ENCODE assay signal across 8 cellular contexts in the genomic region with DNA sequence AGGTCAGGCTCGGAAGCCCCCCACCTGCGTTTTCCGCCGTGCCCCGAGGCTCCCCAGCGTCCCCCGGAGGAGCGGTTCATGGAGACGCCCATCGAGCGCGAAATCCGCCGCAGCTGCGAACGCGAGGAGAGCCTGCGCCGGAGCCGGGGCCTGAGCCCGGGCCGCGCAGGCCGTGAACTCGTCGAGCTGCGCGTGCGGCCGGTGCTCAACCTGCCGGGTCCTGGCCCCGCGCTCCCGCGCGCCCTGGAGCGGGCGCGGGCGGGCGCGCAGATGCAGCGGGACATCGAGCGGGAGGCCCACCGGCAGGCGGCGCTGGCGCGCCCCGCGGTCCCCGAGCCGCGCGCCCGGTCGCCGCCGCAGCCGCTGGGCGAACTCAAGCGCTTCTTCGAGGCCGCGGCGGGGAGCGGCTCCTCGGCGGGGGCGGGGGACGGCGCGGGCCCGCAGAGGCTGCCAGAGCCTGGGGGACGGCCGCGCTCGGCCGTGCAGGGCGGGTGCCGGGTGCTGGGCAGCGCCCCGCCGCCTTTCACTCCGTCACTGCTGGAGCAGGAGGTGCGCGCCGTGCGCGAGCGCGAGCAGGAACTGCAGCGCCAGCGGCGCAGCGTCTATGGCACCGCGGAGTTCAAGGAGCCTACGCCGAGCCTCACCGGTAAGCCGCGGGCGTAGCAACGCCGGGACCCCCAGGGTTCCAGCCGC. TPM values are rescaled to one million over a fixed set of nuclear protein-coding genes. Genes with fewer than 3 reads are reported as not detected.
A peak's percentile ranks its signal among the peaks of the same experiment; 100 is the strongest.
DNase-seq lines count a peak whose midpoint lies in the region; ATAC-seq and TF ChIP-seq lines count a peak whose summit lies in the region.

No MANE protein-coding gene starts in this region.

- H3K27ac ChIP-seq in Karpas-422 (ENCODE audit: low read length) = no peak overlapping the region
- H3K27ac ChIP-seq in right atrium auricular region = peak overlapping the region; percentile 94 to 95
- peak overlapping the region; percentile 78 for H3K27ac ChIP-seq in psoas muscle
- H3K27ac ChIP-seq in vagina = peak overlapping the region; percentile 93

- TF ChIP-seq CTCF in right atrium auricular region (IDR thresholded peaks at IDR 0.05) (peak; percentile 40 to 76), psoas muscle (IDR thresholded peaks at IDR 0.05) (peak; percentile 75), vagina (IDR thresholded peaks at IDR 0.05) (peak in 2 of 3 experiments; percentile 6 to 52)

- 0 to 1% (median 0%) methylated on average over 65 to 108 of the region's 108 CpGs for WGBS in psoas muscle, 3 donors

- peak; percentile 81 for DNase-seq in COR-L47 (lab: John Stamatoyannopoulos, UW)
- peak; percentile 92 for DNase-seq in Karpas-422
- DNase-seq in T follicular helper cell (ENCODE audit: low read depth) = peak; percentile 59
- peak in 51 of 56 donors; percentile 15 to 88 (median 60) for DNase-seq in amygdala (lab: John Stamatoyannopoulos, UW)
- DNase-seq in right atrium auricular region (ENCODE audit: low spot score) = peak; percentile 71
- peak; percentile 83 to 89 for DNase-seq in psoas muscle
- no peak for DNase-seq in vagina (ENCODE audit: extremely low spot score in 2 of 2)

- no peaks in the 10 kb centered on the region for H3K79me2 ChIP-seq in Karpas-422 (ENCODE audit: low read length)

- intact Hi-C loops in psoas muscle (cut with DNase I) (loop anchor here (2.0 to 10.0 kb wide), 4 partner anchors 61 to 299 kb away; partner anchors contain the start of genes C19orf53 (in 2 of the 2) and RFX1 (in 1 of the 2)), vagina (cut with DNase I) (loop anchor here (5.0 kb wide), 1 partner anchor 64 kb away; the partner anchor contains the start of gene ASF1B)

- H3K27me3 ChIP-seq in Karpas-422 (ENCODE audit: low read length) (no peaks in the 10 kb centered on the region; the same call in 1 of the 2 replicates), right atrium auricular region (no peaks in the 10 kb centered on the region), psoas muscle (ENCODE audit: insufficient read depth in 3 of 3, low read length in 2 of 3) (no peaks in the 10 kb centered on the region), vagina (no peaks in the 10 kb centered on the region)

- H4K20me1 ChIP-seq in Karpas-422 (ENCODE audit: insufficient read depth, low read depth, low read length) = no peaks in the 10 kb centered on the region

- no peak for TF ChIP-seq POLR2A in vagina (IDR thresholded peaks at IDR 0.05)

- H3K36me3 ChIP-seq in Karpas-422 (ENCODE audit: insufficient read depth, low read length) (no peaks in the 10 kb centered on the region), right atrium auricular region (no peaks in the 10 kb centered on the region), psoas muscle (ENCODE audit: insufficient read depth in 1 of 2, low read depth in 1 of 2) (no peaks in the 10 kb centered on the region), vagina (no peaks in the 10 kb centered on the region)

- ATAC-seq in GM19468 (IDR thresholded peaks at IDR 0.05; ENCODE audit: extremely low read depth, unreplicated experiment) (peak; percentile 38), psoas muscle (peak; percentile 45 to 58 (median 56))

- H3K9me3 ChIP-seq in Karpas-422 (ENCODE audit: low read length) (no peaks in the 10 kb centered on the region), right atrium auricular region (no peaks in the 10 kb centered on the region), psoas muscle (no peaks in the 10 kb centered on the region), vagina (no peaks in the 10 kb centered on the region)

- no peaks in the 10 kb centered on the region for H3K9me2 ChIP-seq in Karpas-422 (replicated peaks; ENCODE audit: insufficient read depth, low read length)

- peak overlapping the region; percentile 98 for H3K4me2 ChIP-seq in Karpas-422 (ENCODE audit: low read depth, low read length, poor library complexity, severe bottlenecking)

- peak overlapping the region; percentile 77 for H3K4me3 ChIP-seq in Karpas-422 (ENCODE audit: low read length)
- H3K4me3 ChIP-seq in right atrium auricular region = peak overlapping the region; percentile 70 to 75
- H3K4me3 ChIP-seq in psoas muscle = peak overlapping the region; percentile 83
- peak overlapping the region; percentile 60 to 67 for H3K4me3 ChIP-seq in vagina

- peak overlapping the region; percentile 85; the same call in 1 of the 2 replicates for H2AFZ ChIP-seq in Karpas-422 (ENCODE audit: low read length)

- H3K4me1 ChIP-seq in Karpas-422 (ENCODE audit: low read length) = peaks cover 34% of the 10 kb centered on the region
- H3K4me1 ChIP-seq in right atrium auricular region = peaks cover 0 to 39% of the 10 kb centered on the region in 2 donors
- peaks cover 20% of the 10 kb centered on the region for H3K4me1 ChIP-seq in psoas muscle
- peaks cover 33% of the 10 kb centered on the region for H3K4me1 ChIP-seq in vagina

- peak overlapping the region; percentile 75 for H3K9ac ChIP-seq in Karpas-422 (ENCODE audit: low read length)

RNA-seq across cellular contexts. Expression of gene MISP3, which starts 0.8 kb away (rescaled TPM):
- total RNA-seq in Karpas-422 (2014; rRNA removed; shearing (Covaris generic); ENCODE audit: low replicate concordance) = 0.71 and 4.2 TPM in 2 replicates
- total RNA-seq in right atrium auricular region (10 to 100 TPM in 1 of 2 donors, 1 to 10 TPM in 1; 8.7 to 12.1 TPM), psoas muscle (1 to 10 TPM; 2.0 to 6.3 (median 2.9) TPM), vagina (2.7 TPM)
- polyA plus RNA-seq in psoas muscle = 10 to 100 TPM in 1 of 3 donors, 1 to 10 TPM in 2; 1.8 to 15.4 (median 2.1) TPM

RNA-seq across cellular contexts. Expression of gene PALM3, which starts 11.5 kb away (rescaled TPM):
- not detected in 2 replicates for total RNA-seq in Karpas-422 (2014; rRNA removed; shearing (Covaris generic); ENCODE audit: low replicate concordance)
- total RNA-seq in right atrium auricular region (under 1 TPM; 0.28 to 0.37 TPM), psoas muscle (not detected), vagina (0.98 TPM)
- under 1 TPM in 2 of 3 donors, not detected in 1; 0.04 to 0.05 TPM for polyA plus RNA-seq in psoas muscle

RNA-seq across cellular contexts. Expression of gene C19orf67, which starts 12.2 kb away (rescaled TPM):
- 0.37 and 2.8 TPM in 2 replicates for total RNA-seq in Karpas-422 (2014; rRNA removed; shearing (Covaris generic); ENCODE audit: low replicate concordance)
- total RNA-seq in right atrium auricular region = not detected
- total RNA-seq in psoas muscle = not detected
- not detected for polyA plus RNA-seq in psoas muscle
- not detected for total RNA-seq in vagina

RNA-seq across cellular contexts. Expression of gene SAMD1, which starts 17.2 kb away (rescaled TPM):
- 31.8 and 81.5 TPM in 2 replicates for total RNA-seq in Karpas-422 (2014; rRNA removed; shearing (Covaris generic); ENCODE audit: low replicate concordance)
- 10 to 100 TPM; 20.2 to 38.2 TPM for total RNA-seq in right atrium auricular region
- total RNA-seq in psoas muscle = 10 to 100 TPM; 27.3 to 54.4 (median 39.6) TPM
- 10 to 100 TPM; 39.9 to 99.9 (median 60.4) TPM for polyA plus RNA-seq in psoas muscle
- 6.9 TPM for total RNA-seq in vagina

RNA-seq across cellular contexts. Expression of gene IL27RA, which starts 41.8 kb away (rescaled TPM):
- total RNA-seq in Karpas-422 (2014; rRNA removed; shearing (Covaris generic); ENCODE audit: low replicate concordance) = 0.67 and 1.9 TPM in 2 replicates
- total RNA-seq in right atrium auricular region (1 to 10 TPM; 3.5 to 3.7 TPM), psoas muscle (1 to 10 TPM; 2.3 to 3.7 (median 2.9) TPM), vagina (1.5 TPM)
- polyA plus RNA-seq in psoas muscle = 1 to 10 TPM; 1.5 to 3.2 (median 2.5) TPM

Comparison
In these comparisons a context has a peak if more than half of its experiments do, and no peak if none do; other contexts are left out.
1. DNase-seq: peak in COR-L47 (single experiment), Karpas-422 (single experiment), T follicular helper cell (single experiment), amygdala (51 of 56), right atrium auricular region (single experiment) and psoas muscle (2 of 2); none in vagina (0 of 2).
2. Peak in every context shown above with its lines, with median percentiles within 50 percentile points of each other: H3K4me3 ChIP-seq and CTCF ChIP-seq.